In genomic region chr5:33049845-33050244, GRCh38 we compare ENCODE assay signal across 10 cellular contexts.
DNase-seq lines count a peak whose midpoint lies in the region; ATAC-seq lines count a peak whose summit lies in the region.
"Had no signal": no experiment of that assay in that cellular context is flagged by ENCODE, and none has a peak within 500 bp of the region (broad histone marks: within the 10 kb centered on the region; RNA-seq: fewer than 3 reads in every experiment).

No MANE protein-coding gene starts in this region.

- H3K9me3 ChIP-seq in HAP-1 = no peaks in the 10 kb centered on the region

- in situ Hi-C loops in HAP-1 (cut with MboI; ENCODE audit: low sequenced_read_pairs) = no loop called here

- no peaks in the 10 kb centered on the region for H3K27me3 ChIP-seq in HAP-1 (ENCODE audit: low read depth)

- no peaks in the 10 kb centered on the region for H3K36me3 ChIP-seq in HAP-1 (replicated peaks)

- ATAC-seq in HG03520 (IDR thresholded peaks at IDR 0.05; ENCODE audit: unreplicated experiment) = no peak

- H3K4me1 ChIP-seq in HAP-1 = no peaks in the 10 kb centered on the region

- no peak overlapping the region for H3K4me3 ChIP-seq in HAP-1
- H3K4me3 ChIP-seq: skin epidermis had no signal

- DNase-seq in A172 (ENCODE audit: low spot score) (peak; percentile 94), HS-27A (ENCODE audit: low read depth) (peak; percentile 93), astrocyte of the hippocampus (ENCODE audit: low read depth, low spot score) (peak; percentile 77), islet precursor cell (peak; percentile 89), T-helper 1 cell (no peak), HAP-1 (ENCODE audit: low spot score in 2 of 2) (no peak), NCI-H1092 treated with DMSO at 0.1 percent for 48 hours (lab: John Stamatoyannopoulos, UW) (no peak)
- DNase-seq: C1 segment of cervical spinal cord had no signal

Comparison
In these comparisons a context has a peak if more than half of its experiments do, and no peak if none do; other contexts are left out.
1. DNase-seq: peak in A172 (single experiment), HS-27A (single experiment), astrocyte of the hippocampus (single experiment) and islet precursor cell (single experiment); none in T-helper 1 cell (0 of 5), HAP-1 (0 of 2) and NCI-H1092 treated with DMSO at 0.1 percent for 48 hours (single experiment).